ENCODE assay signal across 15 cellular contexts in genomic region chr1:245096330-245097066, GRCh38. TPM values are rescaled to one million over a fixed set of nuclear protein-coding genes. Genes with fewer than 3 reads are reported as not detected.
"Had no signal": no experiment of that assay in that cellular context is flagged by ENCODE, and none has a peak within 500 bp of the region (broad histone marks: within the 10 kb centered on the region; RNA-seq: fewer than 3 reads in every experiment).

No MANE protein-coding gene starts in this region.

- ATAC-seq: activated CD4-positive, alpha-beta T cell treated with anti-CD3 and anti-CD28 coated beads for 36 hours; left colon; natural killer cell treated with Interleukin-12 subunit alpha and Interleukin-12 subunit beta and Interleukin-15 and Interleukin-18, amount 100 ng/mL, for 72 hours had no signal

- H3K4me3 ChIP-seq: cardiac muscle cell, tibial artery, vagina had no signal

- H3K4me1 ChIP-seq: tibial artery, vagina had no signal

- H3K27me3 ChIP-seq: cardiac muscle cell, tibial artery, vagina had no signal

- H3K9me3 ChIP-seq: tibial artery, vagina had no signal

- H3K27ac ChIP-seq: cardiac muscle cell, tibial artery, vagina, WERI-Rb-1 had no signal

- H3K36me3 ChIP-seq: cardiac muscle cell, tibial artery, vagina, WERI-Rb-1 had no signal

- DNase-seq: activated CD4-positive, alpha-beta memory T cell treated with anti-CD3 and anti-CD28 coated beads, Interleukin-2, amount 10 ng/mL, durations not matched to agents 7 days and 5 days; activated CD4-positive, alpha-beta T cell treated with anti-CD3 and anti-CD28 coated beads for 36 hours; activated CD8-positive, alpha-beta memory T cell treated with anti-CD3 and anti-CD28 coated beads, Interleukin-2, amount 50 U/mL, for 48 hours; activated naive CD8-positive, alpha-beta T cell treated with anti-CD3 and anti-CD28 coated beads, Interleukin-2, amount 10 ng/mL, durations not matched to agents 7 days and 5 days; cortex of kidney; left colon; mammary epithelial cell; stimulated activated CD4-positive, alpha-beta T cell treated with anti-CD3 and anti-CD28 coated beads, Interleukin-15, amount 100 ng/mL, for 24 hours; stimulated activated CD4-positive, alpha-beta T cell treated with anti-CD3 and anti-CD28 coated beads, Interleukin-4, amount 100 ng/mL, for 24 hours; T1000; tibial artery; WERI-Rb-1 had no signal

RNA-seq across cellular contexts. Expression of gene KIF26B, which starts 58.3 kb away (rescaled TPM):
- total RNA-seq: activated CD4-positive, alpha-beta memory T cell treated with anti-CD3 and anti-CD28 coated beads, Interleukin-2, amount 10 ng/mL, durations not matched to agents 7 days and 5 days; natural killer cell treated with Interleukin-12 subunit alpha and Interleukin-12 subunit beta and Interleukin-15 and Interleukin-18, amount 100 ng/mL, for 72 hours had no signal
